7 cellular contexts compared by ENCODE assay signal in the genomic region with DNA sequence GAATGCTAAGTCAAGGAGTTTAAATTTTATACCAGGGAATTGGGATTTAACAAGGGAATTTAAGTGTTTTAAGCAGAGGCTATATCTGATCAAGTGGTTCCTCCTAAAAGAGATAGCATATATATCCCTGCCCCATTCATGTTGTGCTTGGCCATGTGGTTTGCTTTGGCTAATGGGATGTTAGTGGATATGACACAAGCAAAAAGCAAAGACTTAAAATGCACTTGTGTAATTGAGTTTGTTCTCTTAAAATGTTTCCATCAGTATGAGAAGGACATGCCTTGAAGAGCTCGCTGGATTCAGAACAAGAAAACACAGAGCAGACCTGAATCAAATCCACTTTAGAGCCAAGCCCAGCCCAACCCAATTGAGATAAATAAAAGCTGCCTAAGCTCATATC. TPM values are rescaled to one million over a fixed set of nuclear protein-coding genes. Genes with fewer than 3 reads are reported as not detected.
"Had no signal": no experiment of that assay in that cellular context is flagged by ENCODE, and none has a peak within 500 bp of the region (broad histone marks: within the 10 kb centered on the region; RNA-seq: fewer than 3 reads in every experiment).

No MANE protein-coding gene starts in this region.

- H3K27ac ChIP-seq: HL-60 had no signal

- DNase-seq: IMR-90, KBM-7, KG1 had no signal

- H3K4me3 ChIP-seq: K562 had no signal

RNA-seq across cellular contexts. Expression of gene C1orf87, which starts 22.4 kb away (rescaled TPM):
- polyA plus RNA-seq: HepG2, IgD-negative memory B cell, IMR-90, K562 had no signal
